ENCODE assay signal across 17 cellular contexts in genomic region chr20:32906200-32906599, GRCh38. TPM values are rescaled to one million over a fixed set of nuclear protein-coding genes. Genes with fewer than 3 reads are reported as not detected.
DNase-seq lines count a peak whose midpoint lies in the region; ATAC-seq and TF ChIP-seq lines count a peak whose summit lies in the region.
"Had no signal": no experiment of that assay in that cellular context is flagged by ENCODE, and none has a peak within 500 bp of the region (broad histone marks: within the 10 kb centered on the region; RNA-seq: fewer than 3 reads in every experiment).

No MANE protein-coding gene starts in this region.

- POLR2A ChIA-PET in activated CD8-positive, alpha-beta T cell treated with anti-CD3 and anti-CD28 coated beads, Interleukin-2, amount 10 ng/mL, durations not matched to agents 7 days and 5 days (lab: Charles Lee): no interaction called here
- POLR2A ChIA-PET in activated CD8-positive, alpha-beta T cell treated with anti-CD3 and anti-CD28 coated beads for 36 hours (lab: Charles Lee): no interaction called here
- POLR2A ChIA-PET in T-cell (lab: Charles Lee): interaction anchor here in 1 of 2 donors (0.7 kb wide), 2 partner anchors 67 to 68 kb away, joined by 3 read pairs; no protein-coding TSS in a partner anchor

- H3K9me3 ChIP-seq in spleen (no peaks in the 10 kb centered on the region), gastrocnemius medialis (no peaks in the 10 kb centered on the region)

- H3K36me3 ChIP-seq in H7 (replicated peaks; ENCODE audit: control insufficient read depth, insufficient read depth, low read length) (no peaks in the 10 kb centered on the region), spleen (no peaks in the 10 kb centered on the region), gastrocnemius medialis (no peaks in the 10 kb centered on the region)

- WGBS in spleen, 5 donors: 34 to 54% (median 45%) methylated on average over 4 of the region's 4 CpGs

- no peak for ATAC-seq in activated CD8-positive, alpha-beta T cell treated with anti-CD3 and anti-CD28 coated beads, Interleukin-2, amount 10 ng/mL, durations not matched to agents 7 days and 5 days
- no peak for ATAC-seq in activated CD8-positive, alpha-beta T cell treated with anti-CD3 and anti-CD28 coated beads for 36 hours
- no peak for ATAC-seq in T-cell (replicated peaks in 1 of 4)
- no peak for ATAC-seq in gastrocnemius medialis
- ATAC-seq: Panc1, SK-N-SH treated with all-trans-retinoic acid at 6 μM for 48 hours had no signal

- no peak for DNase-seq in activated CD8-positive, alpha-beta T cell treated with anti-CD3 and anti-CD28 coated beads, Interleukin-2, amount 10 ng/mL, durations not matched to agents 7 days and 5 days
- no peak for DNase-seq in activated CD8-positive, alpha-beta T cell treated with anti-CD3 and anti-CD28 coated beads for 36 hours
- DNase-seq in H7 (peak; percentile 71), T-cell (no peak), spleen (peak; percentile 62), gastrocnemius medialis (no peak)
- no peak for DNase-seq in activated T-helper 2 cell treated with anti-CD3 and anti-CD28 coated beads, Interferon-gamma antibody, Interleukin-2, Interleukin-4, amounts not matched to agents 10 μg/mL and 5 μg/mL and 100 μg/mL, durations not matched to agents 14 hours and 24 hours and 36 hours (ENCODE audit: low spot score)
- DNase-seq: CD4-positive, CD25-positive, alpha-beta regulatory T cell; GF-D8; NCI-H1417 treated with DMSO at 0.1 percent for 48 hours; NCI-H2029 treated with DMSO at 0.1 percent for 48 hours; NCI-H2227 treated with DMSO at 0.1 percent for 48 hours; NCI-H526; Right ventricle myocardium superior had no signal

- H3K27ac ChIP-seq in spleen (no peak overlapping the region), gastrocnemius medialis (no peak overlapping the region)

- H3K4me1 ChIP-seq in spleen (peaks cover 0 to 7% (median 2%) of the 10 kb centered on the region in 6 donors), gastrocnemius medialis (no peaks in the 10 kb centered on the region)

- no peaks in the 10 kb centered on the region for H3K9me3 Mint-ChIP-seq in activated CD8-positive, alpha-beta T cell treated with anti-CD3 and anti-CD28 coated beads, Interleukin-2, amount 10 ng/mL, durations not matched to agents 7 days and 5 days (ENCODE audit: insufficient read depth)
- no peaks in the 10 kb centered on the region for H3K9me3 Mint-ChIP-seq in activated CD8-positive, alpha-beta T cell treated with anti-CD3 and anti-CD28 coated beads for 36 hours
- H3K9me3 Mint-ChIP-seq in T-cell: no peaks in the 10 kb centered on the region
- H3K9me3 Mint-ChIP-seq in activated T-helper 2 cell treated with anti-CD3 and anti-CD28 coated beads, Interferon-gamma antibody, Interleukin-2, Interleukin-4, amounts not matched to agents 10 μg/mL and 5 μg/mL and 100 μg/mL, durations not matched to agents 14 hours and 24 hours and 36 hours: no peaks in the 10 kb centered on the region

- CTCF ChIA-PET in activated CD8-positive, alpha-beta T cell treated with anti-CD3 and anti-CD28 coated beads, Interleukin-2, amount 10 ng/mL, durations not matched to agents 7 days and 5 days (lab: Charles Lee): interaction anchor here (0.6 to 3.1 kb wide), 4 partner anchors 10 to 190 kb away, joined by 3 to 15 read pairs (median 4); partner anchors contain the start of gene SUN5
- CTCF ChIA-PET in activated CD8-positive, alpha-beta T cell treated with anti-CD3 and anti-CD28 coated beads for 36 hours (lab: Charles Lee): interaction anchor here (1.4 to 5.3 kb wide), 3 partner anchors 39 to 189 kb away, joined by 6 to 29 read pairs (median 14); partner anchors contain the start of gene SUN5
- CTCF ChIA-PET in T-cell (lab: Charles Lee): interaction anchor here in 1 of 2 donors (0.5 kb wide), 2 partner anchors 98 to 179 kb away, joined by 4 to 6 read pairs; partner anchors contain the start of gene SUN5

- no peak for TF ChIP-seq POLR2A in spleen (IDR thresholded peaks at IDR 0.05)
- TF ChIP-seq POLR2A in gastrocnemius medialis (IDR thresholded peaks at IDR 0.05): no peak

- peak overlapping the region; percentile 25 for H3K27ac Mint-ChIP-seq in activated CD8-positive, alpha-beta T cell treated with anti-CD3 and anti-CD28 coated beads, Interleukin-2, amount 10 ng/mL, durations not matched to agents 7 days and 5 days
- no peak overlapping the region for H3K27ac Mint-ChIP-seq in activated CD8-positive, alpha-beta T cell treated with anti-CD3 and anti-CD28 coated beads for 36 hours
- H3K27ac Mint-ChIP-seq in T-cell: peak overlapping the region; percentile 27 to 28
- no peak overlapping the region for H3K27ac Mint-ChIP-seq in activated T-helper 2 cell treated with anti-CD3 and anti-CD28 coated beads, Interferon-gamma antibody, Interleukin-2, Interleukin-4, amounts not matched to agents 10 μg/mL and 5 μg/mL and 100 μg/mL, durations not matched to agents 14 hours and 24 hours and 36 hours

- intact Hi-C loops in activated CD8-positive, alpha-beta T cell treated with anti-CD3 and anti-CD28 coated beads for 36 hours (cut with micrococcal nuclease): loop anchor here (10.0 kb wide), 1 partner anchor 389 kb away; no protein-coding TSS in a partner anchor
- intact Hi-C loops in spleen (cut with DNase I; ENCODE audit: low total_unique reads) (no loop called here), gastrocnemius medialis (cut with DNase I; ENCODE audit: low total_unique reads) (no loop called here)
- intact Hi-C loops in activated T-helper 2 cell treated with anti-CD3 and anti-CD28 coated beads, Interferon-gamma antibody, Interleukin-2, Interleukin-4, amounts not matched to agents 10 μg/mL and 5 μg/mL and 100 μg/mL, durations not matched to agents 14 hours and 24 hours and 36 hours (cut with micrococcal nuclease): no loop called here

- TF ChIP-seq CTCF in activated CD8-positive, alpha-beta T cell treated with anti-CD3 and anti-CD28 coated beads for 36 hours (IDR thresholded peaks at IDR 0.05): no peak
- TF ChIP-seq CTCF in spleen (IDR thresholded peaks at IDR 0.05 in 8 of 11, conservative IDR thresholded peaks at IDR 0.05 in 3 of 11) (no peak), gastrocnemius medialis (IDR thresholded peaks at IDR 0.05 in 4 of 5, conservative IDR thresholded peaks at IDR 0.05 in 1 of 5) (no peak)

- no peak overlapping the region for H3K4me3 Mint-ChIP-seq in activated CD8-positive, alpha-beta T cell treated with anti-CD3 and anti-CD28 coated beads, Interleukin-2, amount 10 ng/mL, durations not matched to agents 7 days and 5 days
- no peak overlapping the region for H3K4me3 Mint-ChIP-seq in activated CD8-positive, alpha-beta T cell treated with anti-CD3 and anti-CD28 coated beads for 36 hours
- no peak overlapping the region for H3K4me3 Mint-ChIP-seq in T-cell
- H3K4me3 Mint-ChIP-seq in activated T-helper 2 cell treated with anti-CD3 and anti-CD28 coated beads, Interferon-gamma antibody, Interleukin-2, Interleukin-4, amounts not matched to agents 10 μg/mL and 5 μg/mL and 100 μg/mL, durations not matched to agents 14 hours and 24 hours and 36 hours (ENCODE audit: low read depth): no peak overlapping the region
- H3K4me3 Mint-ChIP-seq: CD4-positive, CD25-positive, alpha-beta regulatory T cell had no signal

- H3K36me3 Mint-ChIP-seq in activated CD8-positive, alpha-beta T cell treated with anti-CD3 and anti-CD28 coated beads, Interleukin-2, amount 10 ng/mL, durations not matched to agents 7 days and 5 days (ENCODE audit: low read depth): no peaks in the 10 kb centered on the region
- no peaks in the 10 kb centered on the region for H3K36me3 Mint-ChIP-seq in activated CD8-positive, alpha-beta T cell treated with anti-CD3 and anti-CD28 coated beads for 36 hours (ENCODE audit: low read depth)
- no peaks in the 10 kb centered on the region for H3K36me3 Mint-ChIP-seq in T-cell
- no peaks in the 10 kb centered on the region for H3K36me3 Mint-ChIP-seq in activated T-helper 2 cell treated with anti-CD3 and anti-CD28 coated beads, Interferon-gamma antibody, Interleukin-2, Interleukin-4, amounts not matched to agents 10 μg/mL and 5 μg/mL and 100 μg/mL, durations not matched to agents 14 hours and 24 hours and 36 hours (ENCODE audit: low read depth)
- H3K36me3 Mint-ChIP-seq: CD4-positive, CD25-positive, alpha-beta regulatory T cell had no signal

- H3K27me3 ChIP-seq in H7 (ENCODE audit: control insufficient read depth, insufficient read depth, low read length): no peaks in the 10 kb centered on the region
- no peaks in the 10 kb centered on the region for H3K27me3 ChIP-seq in spleen (replicated peaks in 1 of 7)
- no peaks in the 10 kb centered on the region for H3K27me3 ChIP-seq in gastrocnemius medialis

- H3K4me3 ChIP-seq in H7 (ENCODE audit: insufficient read depth, low read depth, low read length) (no peak overlapping the region), spleen (no peak overlapping the region), gastrocnemius medialis (no peak overlapping the region)

- peaks cover 27% of the 10 kb centered on the region for H3K4me1 Mint-ChIP-seq in activated CD8-positive, alpha-beta T cell treated with anti-CD3 and anti-CD28 coated beads, Interleukin-2, amount 10 ng/mL, durations not matched to agents 7 days and 5 days (ENCODE audit: low read depth)
- peaks cover 14% of the 10 kb centered on the region for H3K4me1 Mint-ChIP-seq in activated CD8-positive, alpha-beta T cell treated with anti-CD3 and anti-CD28 coated beads for 36 hours (ENCODE audit: low read depth)
- H3K4me1 Mint-ChIP-seq in T-cell: peaks cover 35 to 54% (median 37%) of the 10 kb centered on the region in 3 donors
- peaks cover 10% of the 10 kb centered on the region for H3K4me1 Mint-ChIP-seq in activated T-helper 2 cell treated with anti-CD3 and anti-CD28 coated beads, Interferon-gamma antibody, Interleukin-2, Interleukin-4, amounts not matched to agents 10 μg/mL and 5 μg/mL and 100 μg/mL, durations not matched to agents 14 hours and 24 hours and 36 hours (ENCODE audit: low read depth)

- in situ Hi-C loops in gastrocnemius medialis (cut with MboI; ENCODE audit: low sequenced_read_pairs in 4 of 4): loop anchor here in 3 of 4 donors (10.0 to 25.0 kb wide), 3 partner anchors 106 to 389 kb away; partner anchors contain the start of genes BPIFB1 (in 1 of the 3), BPIFB2 (in 1 of the 3) and SUN5 (in 1 of the 3)

- no peaks in the 10 kb centered on the region for H3K27me3 Mint-ChIP-seq in activated CD8-positive, alpha-beta T cell treated with anti-CD3 and anti-CD28 coated beads, Interleukin-2, amount 10 ng/mL, durations not matched to agents 7 days and 5 days (ENCODE audit: low read depth)
- H3K27me3 Mint-ChIP-seq in activated CD8-positive, alpha-beta T cell treated with anti-CD3 and anti-CD28 coated beads for 36 hours: no peaks in the 10 kb centered on the region
- H3K27me3 Mint-ChIP-seq in T-cell: no peaks in the 10 kb centered on the region
- H3K27me3 Mint-ChIP-seq in activated T-helper 2 cell treated with anti-CD3 and anti-CD28 coated beads, Interferon-gamma antibody, Interleukin-2, Interleukin-4, amounts not matched to agents 10 μg/mL and 5 μg/mL and 100 μg/mL, durations not matched to agents 14 hours and 24 hours and 36 hours (ENCODE audit: low read depth): no peaks in the 10 kb centered on the region
- H3K27me3 Mint-ChIP-seq: CD4-positive, CD25-positive, alpha-beta regulatory T cell had no signal

RNA-seq across cellular contexts. Expression of gene EFCAB8, which starts 47.5 kb away (rescaled TPM):
- total RNA-seq in activated CD8-positive, alpha-beta T cell treated with anti-CD3 and anti-CD28 coated beads, Interleukin-2, amount 10 ng/mL, durations not matched to agents 7 days and 5 days: 1 to 10 TPM; 1.0 to 1.5 TPM
- under 1 TPM; 0.89 to 0.92 TPM for total RNA-seq in activated CD8-positive, alpha-beta T cell treated with anti-CD3 and anti-CD28 coated beads for 36 hours
- 0.17 and 0.44 TPM in 2 replicates for total RNA-seq in H7 (2014; rRNA removed; shearing (Covaris generic))
- total RNA-seq in T-cell (1 to 10 TPM in 4 of 5 donors, under 1 TPM in 1; 0.80 to 1.5 (median 1.2) TPM), spleen (1 to 10 TPM in 5 of 7 donors, under 1 TPM in 2; 0.34 to 4.2 (median 1.7) TPM), gastrocnemius medialis (not detected)
- under 1 TPM; 0.06 to 0.12 (median 0.07) TPM for polyA plus RNA-seq in spleen
- total RNA-seq in activated T-helper 2 cell treated with anti-CD3 and anti-CD28 coated beads, Interferon-gamma antibody, Interleukin-2, Interleukin-4, amounts not matched to agents 10 μg/mL and 5 μg/mL and 100 μg/mL, durations not matched to agents 14 hours and 24 hours and 36 hours: 0.37 and 0.52 TPM in 2 replicates
- total RNA-seq: A673, Right ventricle myocardium superior had no signal
- polyA plus RNA-seq: CD4-positive, CD25-positive, alpha-beta regulatory T cell had no signal

Comparison
In these comparisons a context has a peak if more than half of its experiments do, and no peak if none do; other contexts are left out.
1. H3K27ac Mint-ChIP-seq: peak in activated CD8-positive, alpha-beta T cell treated with anti-CD3 and anti-CD28 coated beads, Interleukin-2, amount 10 ng/mL, durations not matched to agents 7 days and 5 days (single experiment) and T-cell (2 of 2); none in activated CD8-positive, alpha-beta T cell treated with anti-CD3 and anti-CD28 coated beads for 36 hours (single experiment) and activated T-helper 2 cell treated with anti-CD3 and anti-CD28 coated beads, Interferon-gamma antibody, Interleukin-2, Interleukin-4, amounts not matched to agents 10 μg/mL and 5 μg/mL and 100 μg/mL, durations not matched to agents 14 hours and 24 hours and 36 hours (single experiment).
2. DNase-seq: peak in H7 (single experiment) and spleen (single experiment); none in activated CD8-positive, alpha-beta T cell treated with anti-CD3 and anti-CD28 coated beads, Interleukin-2, amount 10 ng/mL, durations not matched to agents 7 days and 5 days (single experiment), activated CD8-positive, alpha-beta T cell treated with anti-CD3 and anti-CD28 coated beads for 36 hours (single experiment), T-cell (0 of 34), activated T-helper 2 cell treated with anti-CD3 and anti-CD28 coated beads, Interferon-gamma antibody, Interleukin-2, Interleukin-4, amounts not matched to agents 10 μg/mL and 5 μg/mL and 100 μg/mL, durations not matched to agents 14 hours and 24 hours and 36 hours (single experiment) and gastrocnemius medialis (0 of 2).